Comparison of ENCODE assay signal across 8 cellular contexts in the genomic region with DNA sequence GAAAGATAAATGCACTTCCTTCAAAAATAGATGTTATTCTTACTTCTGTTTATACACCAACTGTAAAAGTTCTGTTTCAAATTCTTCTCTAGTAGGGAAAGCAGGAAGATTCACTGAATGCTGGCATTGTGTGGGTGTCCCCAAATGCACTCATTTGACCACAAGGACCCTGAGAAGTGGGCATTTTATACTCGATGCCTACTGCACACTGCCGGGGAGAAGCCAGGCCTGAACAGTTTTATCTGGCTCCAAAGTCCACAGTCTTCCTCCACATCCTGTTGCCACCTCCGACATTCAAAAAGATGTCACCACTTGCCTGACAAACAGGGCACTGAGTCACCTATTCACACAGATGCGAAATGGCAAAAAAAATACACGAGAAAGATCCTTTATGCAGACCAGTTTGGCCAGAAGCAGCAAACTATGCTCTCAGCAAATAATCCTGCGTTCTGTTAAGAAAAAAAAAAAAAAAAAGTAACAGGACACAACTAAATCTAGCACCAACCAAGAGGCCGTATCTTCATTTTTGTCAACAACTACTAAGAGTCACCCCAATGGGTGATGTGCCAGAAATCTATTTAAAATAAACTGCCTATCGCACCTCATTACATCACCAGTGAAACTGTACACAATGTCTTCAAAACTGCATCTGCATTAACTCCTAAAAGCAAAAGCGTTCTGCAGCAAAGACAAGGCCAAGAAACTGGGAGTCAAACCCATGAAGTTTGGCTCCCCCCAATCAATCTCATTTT. TPM values are rescaled to one million over a fixed set of nuclear protein-coding genes. Genes with fewer than 3 reads are reported as not detected.
DNase-seq lines count a peak whose midpoint lies in the region; ATAC-seq and TF ChIP-seq lines count a peak whose summit lies in the region.

No MANE protein-coding gene starts in this region.

- H3K36me3 Mint-ChIP-seq in HFFc6 (ENCODE audit: low read depth) = peaks cover 32% of the 10 kb centered on the region
- H3K36me3 Mint-ChIP-seq in WTC11 = peaks cover 26% of the 10 kb centered on the region

- no peaks in the 10 kb centered on the region for H3K27me3 ChIP-seq in endocrine pancreas (ENCODE audit: control insufficient read depth, insufficient read depth, low read length)

- DNase-seq in HFFc6 (no peak), WTC11 (ENCODE audit: low spot score) (no peak), occipital lobe (lab: John Stamatoyannopoulos, UW) (peak; percentile 37)

- peaks cover 16% of the 10 kb centered on the region for H3K4me1 ChIP-seq in endocrine pancreas (ENCODE audit: control insufficient read depth, insufficient read depth, low read length)

- H3K9me3 Mint-ChIP-seq in HFFc6 (no peaks in the 10 kb centered on the region), WTC11 (no peaks in the 10 kb centered on the region)

- H3K4me3 Mint-ChIP-seq in HFFc6 (peak overlapping the region; percentile 46), WTC11 (no peak overlapping the region)

- CTCF ChIA-PET in WTC11 (lab: Charles Lee) = interaction anchor here (0.8 to 2.1 kb wide), 3 partner anchors 28 to 137 kb away, joined by 3 to 11 read pairs (median 4); no protein-coding TSS in a partner anchor

- H3K27me3 Mint-ChIP-seq in HFFc6 (ENCODE audit: insufficient read depth) (no peaks in the 10 kb centered on the region), WTC11 (ENCODE audit: low read depth) (no peaks in the 10 kb centered on the region)

- TF ChIP-seq CTCF in HFFc6 (IDR thresholded peaks at IDR 0.05) (no peak), WTC11 (IDR thresholded peaks at IDR 0.05) (no peak)

- peak overlapping the region; percentile 100 for H3K27ac Mint-ChIP-seq in HFFc6
- peak overlapping the region; percentile 99 for H3K27ac Mint-ChIP-seq in WTC11

- ATAC-seq in WTC11 = no peak
- ATAC-seq in HG03342 (IDR thresholded peaks at IDR 0.05; ENCODE audit: unreplicated experiment) = no peak
- no peak for ATAC-seq in HG03378 (IDR thresholded peaks at IDR 0.05; ENCODE audit: unreplicated experiment)
- ATAC-seq in HG02623 (IDR thresholded peaks at IDR 0.05; ENCODE audit: unreplicated experiment) = no peak
- no peak for ATAC-seq in HG03280 (IDR thresholded peaks at IDR 0.05; ENCODE audit: unreplicated experiment)

- POLR2A ChIA-PET in WTC11 (lab: Charles Lee) = no interaction called here

- H3K36me3 ChIP-seq in endocrine pancreas (ENCODE audit: control insufficient read depth, insufficient read depth, low read length) = peaks cover 3% of the 10 kb centered on the region

- no peaks in the 10 kb centered on the region for H3K9me3 ChIP-seq in endocrine pancreas (ENCODE audit: control insufficient read depth, low read length)

- no peak overlapping the region for H3K9ac ChIP-seq in endocrine pancreas (ENCODE audit: control insufficient read depth, insufficient read depth, low read length)

- H3K4me1 Mint-ChIP-seq in HFFc6 (ENCODE audit: low read depth) (peaks cover 62% of the 10 kb centered on the region), WTC11 (peaks cover 58% of the 10 kb centered on the region)

- H3K4me3 ChIP-seq in endocrine pancreas (ENCODE audit: control insufficient read depth, insufficient read depth, low read length) = peak overlapping the region; percentile 32

TF ChIP-seq in WTC11, 78 proteins besides CTCF, POLR2A, EP300 and RAD21:
- TF ChIP-seq IRF2 (CRISPR knock-in tag; IDR thresholded peaks at IDR 0.05; ENCODE audit: borderline replicate concordance, low read depth) (no peak), PRDM15 (CRISPR knock-in tag; IDR thresholded peaks at IDR 0.05) (no peak), EMX1 (CRISPR knock-in tag; IDR thresholded peaks at IDR 0.05) (no peak), NFE2L1 (CRISPR knock-in tag; IDR thresholded peaks at IDR 0.05) (no peak)
TF ChIP-seq in WTC11: peak in this region for 0.

RNA-seq across cellular contexts. Expression of gene ZC3H4, which starts 6.2 kb away (rescaled TPM):
- 10 to 100 TPM; 43.9 to 66.1 (median 55.2) TPM for total RNA-seq in HFFc6 (2021; fragmentation: NEBNext Ultra II Directional; extraction: Animal tissue kit (Norgen Biotek cat#: 25700))
- 67.2 to 75.5 TPM (median 73.2 TPM) in 3 replicates for total RNA-seq in WTC11 (2021)
- 11.2 TPM for total RNA-seq in occipital lobe

RNA-seq across cellular contexts. Expression of gene SAE1, which starts 23.3 kb away (rescaled TPM):
- total RNA-seq in HFFc6 (2021; fragmentation: NEBNext Ultra II Directional; extraction: Animal tissue kit (Norgen Biotek cat#: 25700)) = 100 to 1,000 TPM; 158 to 181 (median 175) TPM
- total RNA-seq in WTC11 (2021) = 215 to 224 TPM (median 221 TPM) in 3 replicates
- total RNA-seq in occipital lobe = 76.3 TPM

RNA-seq across cellular contexts. Expression of gene TMEM160, which starts 59.0 kb away (rescaled TPM):
- 10 to 100 TPM; 44.2 to 55.1 (median 49.3) TPM for total RNA-seq in HFFc6 (2021; fragmentation: NEBNext Ultra II Directional; extraction: Animal tissue kit (Norgen Biotek cat#: 25700))
- 86.2 to 90.3 TPM (median 87.8 TPM) in 3 replicates for total RNA-seq in WTC11 (2021)
- total RNA-seq in occipital lobe = 20.9 TPM
